7 cellular contexts compared by ENCODE assay signal in genomic region chr6:79184086-79184485, GRCh38.
"Had no signal": no experiment of that assay in that cellular context is flagged by ENCODE, and none has a peak within 500 bp of the region (broad histone marks: within the 10 kb centered on the region; RNA-seq: fewer than 3 reads in every experiment).

No MANE protein-coding gene starts in this region.

- H3K9ac ChIP-seq: KMS-11 had no signal

- ATAC-seq: HepG2, K562 had no signal

- DNase-seq: IMR-90, KBM-7, KG1 had no signal

- H3K4me2 ChIP-seq: KMS-11 had no signal

- H3K4me3 ChIP-seq: K562 had no signal

- H3K27ac ChIP-seq: HL-60, KMS-11 had no signal
